1 cellular context compared by ENCODE assay signal in the genomic region with DNA sequence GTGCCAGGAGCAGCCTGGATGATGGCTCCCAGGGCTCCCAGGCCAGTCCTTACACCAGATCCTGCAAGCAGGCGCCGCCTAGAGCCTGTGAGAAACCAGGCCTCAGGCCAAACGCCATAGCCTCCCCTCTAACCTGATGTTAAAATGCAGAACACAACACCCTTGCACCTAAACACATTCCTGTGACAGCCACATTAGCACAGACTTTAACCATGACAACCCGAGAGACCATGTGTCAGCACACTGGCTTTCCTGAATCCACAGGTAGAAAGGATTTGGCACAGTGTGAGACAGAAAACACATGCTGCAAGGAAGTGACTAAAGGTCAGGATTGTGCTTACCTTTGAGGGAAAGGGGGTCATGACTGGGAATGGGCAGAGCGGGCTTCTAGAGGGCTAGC.
TF ChIP-seq lines count a peak whose summit lies in the region.

No MANE protein-coding gene starts in this region.

TF ChIP-seq in HepG2, 621 proteins besides CTCF, POLR2A, EP300 and RAD21 (continued from another document and continues in another):
- TF ChIP-seq BCLAF1 (IDR thresholded peaks at IDR 0.05) (no peak), ZNF614 (CRISPR knock-in tag; IDR thresholded peaks at IDR 0.05; ENCODE audit: borderline replicate concordance) (0 out of 2 replicates have a peak, but pooled peaks have one; percentile 25), SIN3B (IDR thresholded peaks at IDR 0.05; ENCODE audit: low read length) (no peak), HNF4G (IDR thresholded peaks at IDR 0.05; ENCODE audit: borderline replicate concordance, low read depth, low read length) (0 out of 2 replicates have a peak, but pooled peaks have one; percentile 13), HNF4G (CRISPR knock-in tag; IDR thresholded peaks at IDR 0.05; ENCODE audit: borderline replicate concordance, low read depth) (no peak), SNAPC2 (CRISPR knock-in tag; IDR thresholded peaks at IDR 0.05) (no peak), SP4 (CRISPR knock-in tag; IDR thresholded peaks at IDR 0.05) (no peak), ZNF552 (CRISPR knock-in tag; IDR thresholded peaks at IDR 0.05; ENCODE audit: borderline replicate concordance) (no peak), RBM39 (IDR thresholded peaks at IDR 0.05; ENCODE audit: low read depth, low read length, poor library complexity, severe bottlenecking) (no peak), MED13 (CRISPR knock-in tag; IDR thresholded peaks at IDR 0.05) (no peak), ZNF775 (CRISPR knock-in tag; IDR thresholded peaks at IDR 0.05; ENCODE audit: borderline replicate concordance) (no peak), NFE2L1 (CRISPR knock-in tag; IDR thresholded peaks at IDR 0.05; ENCODE audit: borderline replicate concordance) (no peak), ZNF670 (CRISPR knock-in tag; IDR thresholded peaks at IDR 0.05; ENCODE audit: borderline replicate concordance) (no peak), NR2F6 (IDR thresholded peaks at IDR 0.05) (0 out of 2 replicates have a peak, but pooled peaks have one; percentile 18), NR2F6 (CRISPR knock-in tag; IDR thresholded peaks at IDR 0.05) (peak; percentile 60; the same call in 1 of the 2 replicates), TARDBP (CRISPR knock-in tag; IDR thresholded peaks at IDR 0.05) (no peak), CHD4 (IDR thresholded peaks at IDR 0.05; ENCODE audit: borderline replicate concordance, low read length) (no peak), CREM (IDR thresholded peaks at IDR 0.05) (no peak), CREM (CRISPR knock-in tag; IDR thresholded peaks at IDR 0.05) (no peak), PRPF4 (IDR thresholded peaks at IDR 0.05; ENCODE audit: low read depth, low read length, poor library complexity, severe bottlenecking) (no peak), MEIS1 (CRISPR knock-in tag; IDR thresholded peaks at IDR 0.05; ENCODE audit: borderline replicate concordance) (no peak), MXD4 (CRISPR knock-in tag; IDR thresholded peaks at IDR 0.05) (no peak; the same call in 1 of the 2 replicates), ELF1 (CRISPR knock-in tag; IDR thresholded peaks at IDR 0.05) (0 out of 2 replicates have a peak, but pooled peaks have one; percentile 24), MZF1 (CRISPR knock-in tag; IDR thresholded peaks at IDR 0.05; ENCODE audit: borderline replicate concordance) (no peak), ZBTB21 (CRISPR knock-in tag; IDR thresholded peaks at IDR 0.05) (no peak), ATF1 (CRISPR knock-in tag; IDR thresholded peaks at IDR 0.05) (no peak), NR2F2 (IDR thresholded peaks at IDR 0.05; ENCODE audit: borderline replicate concordance, low read depth) (no peak), U2AF2 (IDR thresholded peaks at IDR 0.05; ENCODE audit: low read depth, low read length) (no peak), ZNF460 (CRISPR knock-in tag; IDR thresholded peaks at IDR 0.05; ENCODE audit: borderline replicate concordance) (no peak), ELF4 (CRISPR knock-in tag; IDR thresholded peaks at IDR 0.05; ENCODE audit: borderline replicate concordance) (no peak), FOXA1 (IDR thresholded peaks at IDR 0.05) (no peak), FOXA1 (CRISPR knock-in tag; IDR thresholded peaks at IDR 0.05) (no peak), ZNF124 (CRISPR knock-in tag; IDR thresholded peaks at IDR 0.05) (no peak), TOPORS (CRISPR knock-in tag; IDR thresholded peaks at IDR 0.05) (no peak), ZBTB4 (CRISPR knock-in tag; IDR thresholded peaks at IDR 0.05; ENCODE audit: borderline replicate concordance) (no peak), IKZF1 (IDR thresholded peaks at IDR 0.05) (no peak)
- TF ChIP-seq, protein P1, sequence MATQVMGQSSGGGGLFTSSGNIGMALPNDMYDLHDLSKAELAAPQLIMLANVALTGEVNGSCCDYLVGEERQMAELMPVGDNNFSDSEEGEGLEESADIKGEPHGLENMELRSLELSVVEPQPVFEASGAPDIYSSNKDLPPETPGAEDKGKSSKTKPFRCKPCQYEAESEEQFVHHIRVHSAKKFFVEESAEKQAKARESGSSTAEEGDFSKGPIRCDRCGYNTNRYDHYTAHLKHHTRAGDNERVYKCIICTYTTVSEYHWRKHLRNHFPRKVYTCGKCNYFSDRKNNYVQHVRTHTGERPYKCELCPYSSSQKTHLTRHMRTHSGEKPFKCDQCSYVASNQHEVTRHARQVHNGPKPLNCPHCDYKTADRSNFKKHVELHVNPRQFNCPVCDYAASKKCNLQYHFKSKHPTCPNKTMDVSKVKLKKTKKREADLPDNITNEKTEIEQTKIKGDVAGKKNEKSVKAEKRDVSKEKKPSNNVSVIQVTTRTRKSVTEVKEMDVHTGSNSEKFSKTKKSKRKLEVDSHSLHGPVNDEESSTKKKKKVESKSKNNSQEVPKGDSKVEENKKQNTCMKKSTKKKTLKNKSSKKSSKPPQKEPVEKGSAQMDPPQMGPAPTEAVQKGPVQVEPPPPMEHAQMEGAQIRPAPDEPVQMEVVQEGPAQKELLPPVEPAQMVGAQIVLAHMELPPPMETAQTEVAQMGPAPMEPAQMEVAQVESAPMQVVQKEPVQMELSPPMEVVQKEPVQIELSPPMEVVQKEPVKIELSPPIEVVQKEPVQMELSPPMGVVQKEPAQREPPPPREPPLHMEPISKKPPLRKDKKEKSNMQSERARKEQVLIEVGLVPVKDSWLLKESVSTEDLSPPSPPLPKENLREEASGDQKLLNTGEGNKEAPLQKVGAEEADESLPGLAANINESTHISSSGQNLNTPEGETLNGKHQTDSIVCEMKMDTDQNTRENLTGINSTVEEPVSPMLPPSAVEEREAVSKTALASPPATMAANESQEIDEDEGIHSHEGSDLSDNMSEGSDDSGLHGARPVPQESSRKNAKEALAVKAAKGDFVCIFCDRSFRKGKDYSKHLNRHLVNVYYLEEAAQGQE (IDR thresholded peaks at IDR 0.05; ENCODE audit: borderline replicate concordance in 1 of 2, low read depth in 1 of 2, low read length in 2 of 2), result no peak
- TF ChIP-seq, protein P2, sequence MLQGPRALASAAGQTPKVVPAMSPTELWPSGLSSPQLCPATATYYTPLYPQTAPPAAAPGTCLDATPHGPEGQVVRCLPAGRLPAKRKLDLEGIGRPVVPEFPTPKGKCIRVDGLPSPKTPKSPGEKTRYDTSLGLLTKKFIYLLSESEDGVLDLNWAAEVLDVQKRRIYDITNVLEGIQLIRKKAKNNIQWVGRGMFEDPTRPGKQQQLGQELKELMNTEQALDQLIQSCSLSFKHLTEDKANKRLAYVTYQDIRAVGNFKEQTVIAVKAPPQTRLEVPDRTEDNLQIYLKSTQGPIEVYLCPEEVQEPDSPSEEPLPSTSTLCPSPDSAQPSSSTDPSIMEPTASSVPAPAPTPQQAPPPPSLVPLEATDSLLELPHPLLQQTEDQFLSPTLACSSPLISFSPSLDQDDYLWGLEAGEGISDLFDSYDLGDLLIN (CRISPR knock-in tag; IDR thresholded peaks at IDR 0.05; ENCODE audit: borderline replicate concordance), result no peak
- TF ChIP-seq, protein P3, sequence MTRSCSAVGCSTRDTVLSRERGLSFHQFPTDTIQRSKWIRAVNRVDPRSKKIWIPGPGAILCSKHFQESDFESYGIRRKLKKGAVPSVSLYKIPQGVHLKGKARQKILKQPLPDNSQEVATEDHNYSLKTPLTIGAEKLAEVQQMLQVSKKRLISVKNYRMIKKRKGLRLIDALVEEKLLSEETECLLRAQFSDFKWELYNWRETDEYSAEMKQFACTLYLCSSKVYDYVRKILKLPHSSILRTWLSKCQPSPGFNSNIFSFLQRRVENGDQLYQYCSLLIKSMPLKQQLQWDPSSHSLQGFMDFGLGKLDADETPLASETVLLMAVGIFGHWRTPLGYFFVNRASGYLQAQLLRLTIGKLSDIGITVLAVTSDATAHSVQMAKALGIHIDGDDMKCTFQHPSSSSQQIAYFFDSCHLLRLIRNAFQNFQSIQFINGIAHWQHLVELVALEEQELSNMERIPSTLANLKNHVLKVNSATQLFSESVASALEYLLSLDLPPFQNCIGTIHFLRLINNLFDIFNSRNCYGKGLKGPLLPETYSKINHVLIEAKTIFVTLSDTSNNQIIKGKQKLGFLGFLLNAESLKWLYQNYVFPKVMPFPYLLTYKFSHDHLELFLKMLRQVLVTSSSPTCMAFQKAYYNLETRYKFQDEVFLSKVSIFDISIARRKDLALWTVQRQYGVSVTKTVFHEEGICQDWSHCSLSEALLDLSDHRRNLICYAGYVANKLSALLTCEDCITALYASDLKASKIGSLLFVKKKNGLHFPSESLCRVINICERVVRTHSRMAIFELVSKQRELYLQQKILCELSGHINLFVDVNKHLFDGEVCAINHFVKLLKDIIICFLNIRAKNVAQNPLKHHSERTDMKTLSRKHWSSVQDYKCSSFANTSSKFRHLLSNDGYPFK (CRISPR knock-in tag; IDR thresholded peaks at IDR 0.05; ENCODE audit: borderline replicate concordance), result no peak
- TF ChIP-seq, protein P4, sequence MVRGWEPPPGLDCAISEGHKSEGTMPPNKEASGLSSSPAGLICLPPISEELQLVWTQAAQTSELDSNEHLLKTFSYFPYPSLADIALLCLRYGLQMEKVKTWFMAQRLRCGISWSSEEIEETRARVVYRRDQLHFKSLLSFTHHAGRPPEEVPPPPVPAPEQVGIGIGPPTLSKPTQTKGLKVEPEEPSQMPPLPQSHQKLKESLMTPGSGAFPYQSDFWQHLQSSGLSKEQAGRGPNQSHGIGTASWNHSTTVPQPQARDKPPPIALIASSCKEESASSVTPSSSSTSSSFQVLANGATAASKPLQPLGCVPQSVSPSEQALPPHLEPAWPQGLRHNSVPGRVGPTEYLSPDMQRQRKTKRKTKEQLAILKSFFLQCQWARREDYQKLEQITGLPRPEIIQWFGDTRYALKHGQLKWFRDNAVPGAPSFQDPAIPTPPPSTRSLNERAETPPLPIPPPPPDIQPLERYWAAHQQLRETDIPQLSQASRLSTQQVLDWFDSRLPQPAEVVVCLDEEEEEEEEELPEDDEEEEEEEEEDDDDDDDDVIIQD (CRISPR knock-in tag; IDR thresholded peaks at IDR 0.05; ENCODE audit: low read depth), result peak; percentile 67; the same call in 1 of the 2 replicates
- TF ChIP-seq, protein P5, sequence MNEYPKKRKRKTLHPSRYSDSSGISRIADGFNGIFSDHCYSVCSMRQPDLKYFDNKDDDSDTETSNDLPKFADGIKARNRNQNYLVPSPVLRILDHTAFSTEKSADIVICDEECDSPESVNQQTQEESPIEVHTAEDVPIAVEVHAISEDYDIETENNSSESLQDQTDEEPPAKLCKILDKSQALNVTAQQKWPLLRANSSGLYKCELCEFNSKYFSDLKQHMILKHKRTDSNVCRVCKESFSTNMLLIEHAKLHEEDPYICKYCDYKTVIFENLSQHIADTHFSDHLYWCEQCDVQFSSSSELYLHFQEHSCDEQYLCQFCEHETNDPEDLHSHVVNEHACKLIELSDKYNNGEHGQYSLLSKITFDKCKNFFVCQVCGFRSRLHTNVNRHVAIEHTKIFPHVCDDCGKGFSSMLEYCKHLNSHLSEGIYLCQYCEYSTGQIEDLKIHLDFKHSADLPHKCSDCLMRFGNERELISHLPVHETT (CRISPR knock-in tag; conservative IDR thresholded peaks at IDR 0.05), result no peak
